Comparison of ENCODE assay signal across 16 cellular contexts in the genomic region with DNA sequence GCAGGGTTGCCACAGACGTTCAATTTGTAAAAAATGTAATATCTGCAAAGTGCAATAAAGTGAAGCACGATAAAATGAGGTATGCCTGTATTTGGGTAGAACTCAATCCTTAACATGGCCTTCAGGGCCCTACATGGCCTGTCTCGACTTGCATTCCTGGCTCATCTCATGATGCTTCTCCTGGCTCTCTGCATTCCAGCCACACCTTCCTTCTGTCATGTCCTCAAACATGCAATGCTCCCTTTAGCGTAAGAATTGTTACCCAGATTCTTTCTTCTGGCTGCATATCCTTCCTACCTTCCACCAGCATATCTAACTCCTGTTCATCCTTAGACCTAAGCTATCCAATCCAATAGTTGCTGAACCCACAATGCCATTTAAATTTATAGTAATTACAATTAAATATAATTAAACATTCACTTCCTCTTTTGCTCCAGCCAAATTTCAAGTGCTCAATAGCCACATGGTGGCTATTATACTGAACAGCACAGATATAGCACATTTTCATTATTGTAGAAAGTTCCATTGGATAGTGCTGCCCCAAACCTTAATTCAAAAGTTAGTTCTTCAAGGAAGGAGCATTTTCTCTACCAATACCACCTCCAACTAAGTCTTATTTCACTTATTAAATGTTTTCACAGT.
"Had no signal": no experiment of that assay in that cellular context is flagged by ENCODE, and none has a peak within 500 bp of the region (broad histone marks: within the 10 kb centered on the region; RNA-seq: fewer than 3 reads in every experiment).

No MANE protein-coding gene starts in this region.

- H3K4me3 ChIP-seq: dorsolateral prefrontal cortex, gastroesophageal sphincter, heart left ventricle, left ventricle myocardium inferior, prostate gland, right atrium auricular region, suprapubic skin, upper lobe of left lung had no signal

- DNase-seq: activated CD4-positive, CD25-positive, alpha-beta regulatory T cell treated with anti-CD3 and anti-CD28 coated beads, Interleukin-2, amount 50 U/mL, for 72 hours; activated naive CD8-positive, alpha-beta T cell treated with anti-CD3 and anti-CD28 coated beads for 36 hours; amygdala; dorsolateral prefrontal cortex; endodermal cell; heart left ventricle; kidney glomerular epithelial cell; left ventricle myocardium inferior; stimulated activated CD4-positive, alpha-beta T cell treated with anti-CD3 and anti-CD28 coated beads, Interleukin-15, amount 100 ng/mL, for 24 hours; stimulated activated CD4-positive, alpha-beta T cell treated with anti-CD3 and anti-CD28 coated beads, Interleukin-2, amount 100 ng/mL, for 48 hours; stimulated activated naive CD8-positive, alpha-beta T cell treated with anti-CD3 and anti-CD28 coated beads, Interleukin-15, amount 100 ng/mL, for 72 hours; upper lobe of left lung had no signal

- H3K27me3 ChIP-seq: dorsolateral prefrontal cortex, gastroesophageal sphincter, heart left ventricle, right atrium auricular region, suprapubic skin, upper lobe of left lung had no signal

- H3K4me1 ChIP-seq: gastroesophageal sphincter, left ventricle myocardium inferior, prostate gland, right atrium auricular region, suprapubic skin had no signal

- H3K36me3 ChIP-seq: left ventricle myocardium inferior, prostate gland, right atrium auricular region, suprapubic skin, upper lobe of left lung had no signal

- H3K27ac ChIP-seq: dorsolateral prefrontal cortex, gastroesophageal sphincter, heart left ventricle, left ventricle myocardium inferior, prostate gland, right atrium auricular region, suprapubic skin, upper lobe of left lung had no signal

- H3K9me3 ChIP-seq: gastroesophageal sphincter, left ventricle myocardium inferior, prostate gland, right atrium auricular region, suprapubic skin, upper lobe of left lung had no signal
